15 cellular contexts compared by ENCODE assay signal in genomic region chr18:10660485-10660884, GRCh38.
DNase-seq lines count a peak whose midpoint lies in the region; TF ChIP-seq lines count a peak whose summit lies in the region.
"Had no signal": no experiment of that assay in that cellular context is flagged by ENCODE, and none has a peak within 500 bp of the region (broad histone marks: within the 10 kb centered on the region; RNA-seq: fewer than 3 reads in every experiment).

No MANE protein-coding gene starts in this region.

- H3K27ac ChIP-seq in colonic mucosa (no peak overlapping the region), vagina (no peak overlapping the region), WERI-Rb-1 (no peak overlapping the region)
- H3K27ac ChIP-seq: HL-60, tibial artery had no signal

- DNase-seq in EL = peak; percentile 37
- peak; percentile 87 for DNase-seq in NCI-H146 treated with DMSO at 0.1 percent for 48 hours (lab: John Stamatoyannopoulos, UW; ENCODE audit: unreplicated experiment)
- DNase-seq in fibroblast of pulmonary artery (ENCODE audit: low read depth) = peak; percentile 61
- peak; percentile 91 for DNase-seq in posterior vena cava (ENCODE audit: low spot score)
- no peak for DNase-seq in nucleus accumbens (lab: John Stamatoyannopoulos, UW)
- DNase-seq in colonic mucosa = no peak
- DNase-seq in vagina (ENCODE audit: extremely low spot score in 2 of 2) = no peak
- DNase-seq in WERI-Rb-1 = no peak
- DNase-seq: activated B cell treated with CpG ODN at 0.5 μM for 24 hours; activated naive CD4-positive, alpha-beta T cell treated with anti-CD3 and anti-CD28 coated beads, Interleukin-2, amount 50 U/mL, for 16 hours; mesendoderm; NCI-H187; stimulated activated CD4-positive, alpha-beta T cell treated with anti-CD3 and anti-CD28 coated beads, Interleukin-1b, Interleukin-23, amount 100 ng/mL, for 48 hours had no signal

- H3K36me3 ChIP-seq in colonic mucosa (no peaks in the 10 kb centered on the region), vagina (no peaks in the 10 kb centered on the region), WERI-Rb-1 (no peaks in the 10 kb centered on the region)
- H3K36me3 ChIP-seq: tibial artery had no signal

- TF ChIP-seq CTCF in fibroblast of pulmonary artery (IDR thresholded peaks at IDR 0.05; ENCODE audit: low read length, missing control alignments) (no peak), colonic mucosa (IDR thresholded peaks at IDR 0.05) (no peak), vagina (IDR thresholded peaks at IDR 0.05) (no peak), WERI-Rb-1 (IDR thresholded peaks at IDR 0.05; ENCODE audit: low read depth, low read length) (no peak)

- no peaks in the 10 kb centered on the region for H3K27me3 ChIP-seq in colonic mucosa
- H3K27me3 ChIP-seq in vagina = no peaks in the 10 kb centered on the region
- peaks cover 22% of the 10 kb centered on the region for H3K27me3 ChIP-seq in WERI-Rb-1 (ENCODE audit: insufficient read depth, low read depth, severe bottlenecking)
- H3K27me3 ChIP-seq: tibial artery had no signal

- H3K4me1 ChIP-seq in colonic mucosa (no peaks in the 10 kb centered on the region), vagina (peaks cover 10% of the 10 kb centered on the region)
- H3K4me1 ChIP-seq: tibial artery had no signal

- H3K9ac ChIP-seq in colonic mucosa (ENCODE audit: low read depth in 2 of 2, low read length in 2 of 2) = no peak overlapping the region

- intact Hi-C loops in posterior vena cava (cut with DNase I) (no loop called here), colonic mucosa (cut with DNase I) (no loop called here), vagina (cut with DNase I) (no loop called here)

- TF ChIP-seq POLR2A in vagina (IDR thresholded peaks at IDR 0.05) = no peak

- no peaks in the 10 kb centered on the region for H3K9me3 ChIP-seq in colonic mucosa
- no peaks in the 10 kb centered on the region for H3K9me3 ChIP-seq in vagina
- no peaks in the 10 kb centered on the region for H3K9me3 ChIP-seq in WERI-Rb-1 (ENCODE audit: severe bottlenecking)
- H3K9me3 ChIP-seq: tibial artery had no signal

- H3K4me3 ChIP-seq in fibroblast of pulmonary artery (replicated peaks; ENCODE audit: low read depth, low read length) = no peak overlapping the region
- H3K4me3 ChIP-seq in colonic mucosa = no peak overlapping the region
- no peak overlapping the region for H3K4me3 ChIP-seq in vagina
- H3K4me3 ChIP-seq in WERI-Rb-1 (ENCODE audit: low read depth, low read length) = no peak overlapping the region
- H3K4me3 ChIP-seq: tibial artery had no signal

Comparison
In these comparisons a context has a peak if more than half of its experiments do, and no peak if none do; other contexts are left out.
1. DNase-seq: peak in EL (single experiment), NCI-H146 treated with DMSO at 0.1 percent for 48 hours (single experiment), fibroblast of pulmonary artery (single experiment) and posterior vena cava (single experiment); none in nucleus accumbens (0 of 56), colonic mucosa (single experiment), vagina (0 of 2) and WERI-Rb-1 (single experiment).